Comparison of ENCODE assay signal across 13 cellular contexts in genomic region chr21:32135401-32136363, GRCh38.
DNase-seq lines count a peak whose midpoint lies in the region; ATAC-seq, FAIRE-seq and TF ChIP-seq lines count a peak whose summit lies in the region.
"Had no signal": no experiment of that assay in that cellular context is flagged by ENCODE, and none has a peak within 500 bp of the region (broad histone marks: within the 10 kb centered on the region; RNA-seq: fewer than 3 reads in every experiment).

No MANE protein-coding gene starts in this region.

- peaks cover 17% of the 10 kb centered on the region for H3K9me3 Mint-ChIP-seq in WTC11

- TF ChIP-seq CTCF in WTC11 (IDR thresholded peaks at IDR 0.05) (no peak), psoas muscle (IDR thresholded peaks at IDR 0.05) (no peak)

- H3K36me3 ChIP-seq in psoas muscle (ENCODE audit: insufficient read depth in 1 of 2, low read depth in 1 of 2): no peaks in the 10 kb centered on the region

- peak; percentile 49 for ATAC-seq in HG02571 (IDR thresholded peaks at IDR 0.05; ENCODE audit: unreplicated experiment)
- ATAC-seq in WTC11: 0 out of 2 replicates have a peak, but pooled peaks have one; percentile 32
- ATAC-seq in psoas muscle: peak in 3 of 4 donors; percentile 55 to 71 (median 61)
- ATAC-seq in GM19324 (IDR thresholded peaks at IDR 0.05; ENCODE audit: low FRiP score, unreplicated experiment): no peak

- no peaks in the 10 kb centered on the region for H3K27me3 Mint-ChIP-seq in WTC11 (ENCODE audit: low read depth)

- no peak overlapping the region for H3K4me3 Mint-ChIP-seq in WTC11

- peak; percentile 62 for FAIRE-seq in GM12892 (lab: Jason Lieb, UNC)

- intact Hi-C loops in psoas muscle (cut with DNase I): no loop called here

- DNase-seq in GM12892 (ENCODE audit: insufficient read length) (peak; percentile 15), WTC11 (ENCODE audit: low spot score) (no peak), psoas muscle (peak in 1 of 2 donors; percentile 21), HEK293T (ENCODE audit: extremely low spot score) (no peak), T-helper 1 cell (no peak)
- no peak for DNase-seq in stimulated activated CD8-positive, alpha-beta memory T cell treated with anti-CD3 and anti-CD28 coated beads, Interleukin-4, amount 100 ng/mL, for 48 hours
- DNase-seq: activated T-cell treated with anti-CD3 and anti-CD28 coated beads, Interleukin-2, amount 50 U/mL, for 48 hours; erythroblast; mesendoderm; SHP77 had no signal

- peaks cover 3% of the 10 kb centered on the region; the same call in 1 of the 2 replicates for H3K36me3 Mint-ChIP-seq in WTC11

- peaks cover 10% of the 10 kb centered on the region for H3K4me1 ChIP-seq in psoas muscle

- POLR2A ChIA-PET in WTC11 (lab: Charles Lee) (no interaction called here), HEK293T (lab: Yijun Ruan, JAX) (no interaction called here)

- CTCF ChIA-PET in WTC11 (lab: Charles Lee): interaction anchor here (0.6 to 2.6 kb wide), 6 partner anchors 8 to 273 kb away, joined by 3 to 10 read pairs (median 4); no protein-coding TSS in a partner anchor
- CTCF ChIA-PET in HEK293T (lab: Yijun Ruan, JAX): interaction anchor here (0.6 kb wide), 1 partner anchor 190 kb away, joined by 3 read pairs; no protein-coding TSS in a partner anchor

- H3K4me3 ChIP-seq in psoas muscle: no peak overlapping the region

- no peak overlapping the region for H3K27ac Mint-ChIP-seq in WTC11
- H3K27ac Mint-ChIP-seq: IgD-negative memory B cell had no signal

- no peaks in the 10 kb centered on the region for H3K27me3 ChIP-seq in psoas muscle (ENCODE audit: insufficient read depth in 3 of 3, low read length in 2 of 3)

- peaks cover 4% of the 10 kb centered on the region for H3K9me3 ChIP-seq in psoas muscle

- no peak for TF ChIP-seq POLR2A in GM12892 (IDR thresholded peaks at IDR 0.05; ENCODE audit: low read depth, low read length)

- peaks cover 15% of the 10 kb centered on the region for H3K4me1 Mint-ChIP-seq in WTC11

- no peak overlapping the region for H3K27ac ChIP-seq in psoas muscle

- 19 to 24% (median 20%) methylated on average over 16 of the region's 16 CpGs for WGBS in psoas muscle, 3 donors

TF ChIP-seq in WTC11, 78 proteins besides CTCF, POLR2A, EP300 and RAD21 (continues in another document):
- TF ChIP-seq CDX4 (CRISPR knock-in tag; IDR thresholded peaks at IDR 0.05; ENCODE audit: borderline replicate concordance) (no peak), ATF3 (CRISPR knock-in tag; conservative IDR thresholded peaks at IDR 0.05) (no peak), HMGA2 (CRISPR knock-in tag; IDR thresholded peaks at IDR 0.05) (no peak), ATF6 (CRISPR knock-in tag; IDR thresholded peaks at IDR 0.05) (no peak), TEAD1 (CRISPR knock-in tag; IDR thresholded peaks at IDR 0.05) (no peak)

TF ChIP-seq in HEK293T, 16 proteins besides CTCF, POLR2A, EP300 and RAD21:
- TF ChIP-seq ELF4 (IDR thresholded peaks at IDR 0.05) (no peak), PKNOX1 (IDR thresholded peaks at IDR 0.05) (no peak), L3MBTL2 (conservative IDR thresholded peaks at IDR 0.05) (no peak), HDGF (IDR thresholded peaks at IDR 0.05; ENCODE audit: borderline replicate concordance) (no peak), SP1 (IDR thresholded peaks at IDR 0.05) (no peak), SUZ12 (IDR thresholded peaks at IDR 0.05) (no peak), LEF1 (IDR thresholded peaks at IDR 0.05; ENCODE audit: borderline replicate concordance) (no peak), BHLHE40 (IDR thresholded peaks at IDR 0.05; ENCODE audit: borderline replicate concordance) (no peak), NFRKB (IDR thresholded peaks at IDR 0.05) (no peak), FOXK2 (IDR thresholded peaks at IDR 0.05) (no peak)
